In the genomic region with DNA sequence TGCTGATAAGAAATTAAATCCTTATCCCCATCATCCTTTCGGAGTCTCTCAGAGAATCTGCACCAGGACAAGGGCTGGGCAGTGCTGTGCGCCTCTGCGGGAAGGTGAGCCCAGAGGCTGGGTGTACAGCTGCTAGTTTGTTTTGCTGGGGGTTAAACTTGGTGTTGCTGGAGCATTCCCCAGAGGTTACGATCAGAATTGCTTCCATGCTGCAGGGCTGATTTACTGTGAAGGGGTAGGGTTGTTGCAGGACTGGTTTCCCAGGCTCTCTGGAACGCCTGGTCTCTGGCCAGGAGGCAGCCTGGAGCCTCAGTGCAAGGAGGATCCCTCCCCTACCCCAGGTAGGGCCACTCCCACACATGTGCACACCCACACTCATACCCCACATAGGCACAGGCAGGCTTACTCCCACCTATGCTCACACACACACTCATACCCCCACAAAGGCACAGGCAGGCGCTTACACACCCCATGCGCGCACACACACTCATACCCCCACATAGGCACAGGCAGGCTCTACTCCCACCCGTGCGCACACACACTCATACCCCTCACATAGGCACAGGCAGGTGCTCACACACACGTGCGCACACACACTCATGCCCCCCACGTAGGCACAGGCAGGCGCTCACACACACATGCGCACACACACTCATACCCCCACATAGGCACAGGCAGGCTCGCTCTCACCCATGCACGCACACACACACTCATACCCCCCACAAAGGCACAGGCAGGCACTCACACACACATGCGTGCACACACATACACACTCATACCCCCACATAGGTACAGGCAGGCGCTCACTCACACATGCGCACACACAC, we compare ENCODE assay signal across 14 cellular contexts. TPM values are rescaled to one million over a fixed set of nuclear protein-coding genes. Genes with fewer than 3 reads are reported as not detected.
DNase-seq lines count a peak whose midpoint lies in the region; ATAC-seq and TF ChIP-seq lines count a peak whose summit lies in the region.
"Had no signal": no experiment of that assay in that cellular context is flagged by ENCODE, and none has a peak within 500 bp of the region (broad histone marks: within the 10 kb centered on the region; RNA-seq: fewer than 3 reads in every experiment).

No MANE protein-coding gene starts in this region.

- DNase-seq in CD8-positive, alpha-beta T cell: no peak
- peak; percentile 90 for DNase-seq in LNCaP clone FGC (ENCODE audit: low read depth)
- DNase-seq in effector memory CD8-positive, alpha-beta T cell: no peak
- no peak for DNase-seq in cardiac septum (ENCODE audit: low spot score)
- DNase-seq: activated CD4-positive, alpha-beta T cell treated with anti-CD3 and anti-CD28 coated beads, Interleukin-2, amount 10 ng/mL, durations not matched to agents 7 days and 5 days; effector CD8-positive, alpha-beta T cell; NCI-H1694 treated with DMSO at 0.1 percent for 48 hours; stimulated activated naive B cell treated with anti-CD40 and anti-IgM and Interleukin-4, amounts not matched to agents 10 μg/mL and 1 μg/mL and 100 μg/mL, for 72 hours had no signal

- H3K4me3 Mint-ChIP-seq in CD8-positive, alpha-beta T cell: no peak overlapping the region
- H3K4me3 Mint-ChIP-seq in effector memory CD8-positive, alpha-beta T cell: peak overlapping the region in 1 of 2 donors; percentile 15
- H3K4me3 Mint-ChIP-seq in nephron: no peak overlapping the region
- H3K4me3 Mint-ChIP-seq: activated CD4-positive, alpha-beta T cell treated with anti-CD3 and anti-CD28 coated beads, Interleukin-2, amount 10 ng/mL, durations not matched to agents 7 days and 5 days had no signal

- H3K4me1 ChIP-seq in CD8-positive, alpha-beta T cell (ENCODE audit: insufficient read depth, low read length): peaks cover 19% of the 10 kb centered on the region

- no peaks in the 10 kb centered on the region for H3K9me3 Mint-ChIP-seq in CD8-positive, alpha-beta T cell
- no peaks in the 10 kb centered on the region for H3K9me3 Mint-ChIP-seq in effector memory CD8-positive, alpha-beta T cell
- no peaks in the 10 kb centered on the region for H3K9me3 Mint-ChIP-seq in nephron
- H3K9me3 Mint-ChIP-seq: activated CD4-positive, alpha-beta T cell treated with anti-CD3 and anti-CD28 coated beads, Interleukin-2, amount 10 ng/mL, durations not matched to agents 7 days and 5 days; activated naive CD4-positive, alpha-beta T cell treated with anti-CD3 and anti-CD28 coated beads, Interleukin-2, amount 50 U/mL, for 24 hours; stimulated activated naive B cell treated with anti-CD40 and anti-IgM and Interleukin-4, amounts not matched to agents 10 μg/mL and 1 μg/mL and 100 μg/mL, for 72 hours had no signal

- no peak overlapping the region for H3K27ac ChIP-seq in CD8-positive, alpha-beta T cell (ENCODE audit: low read depth, low read length)

- H3K36me3 ChIP-seq in CD8-positive, alpha-beta T cell (ENCODE audit: insufficient read depth, low read length): no peaks in the 10 kb centered on the region

- no peak for ATAC-seq in CD8-positive, alpha-beta T cell
- no peak for ATAC-seq in effector memory CD8-positive, alpha-beta T cell (replicated peaks)
- no peak for ATAC-seq in HG03095 (IDR thresholded peaks at IDR 0.05; ENCODE audit: unreplicated experiment)
- no peak for ATAC-seq in HG02870 (IDR thresholded peaks at IDR 0.05; ENCODE audit: unreplicated experiment)
- ATAC-seq in HG02678 (IDR thresholded peaks at IDR 0.05; ENCODE audit: unreplicated experiment): no peak
- ATAC-seq: Right ventricle myocardium inferior had no signal

- H3K36me3 Mint-ChIP-seq in CD8-positive, alpha-beta T cell: peaks cover 15% of the 10 kb centered on the region
- peaks cover 3% of the 10 kb centered on the region for H3K36me3 Mint-ChIP-seq in effector memory CD8-positive, alpha-beta T cell (ENCODE audit: insufficient read depth)
- no peaks in the 10 kb centered on the region for H3K36me3 Mint-ChIP-seq in nephron (ENCODE audit: low read depth)

- no peaks in the 10 kb centered on the region for H3K9me3 ChIP-seq in CD8-positive, alpha-beta T cell (ENCODE audit: low read length)

- H3K27me3 Mint-ChIP-seq in CD8-positive, alpha-beta T cell (ENCODE audit: low read depth): no peaks in the 10 kb centered on the region
- no peaks in the 10 kb centered on the region for H3K27me3 Mint-ChIP-seq in effector memory CD8-positive, alpha-beta T cell
- no peaks in the 10 kb centered on the region for H3K27me3 Mint-ChIP-seq in nephron (ENCODE audit: low read depth)
- H3K27me3 Mint-ChIP-seq: activated CD4-positive, alpha-beta T cell treated with anti-CD3 and anti-CD28 coated beads, Interleukin-2, amount 10 ng/mL, durations not matched to agents 7 days and 5 days; activated naive CD4-positive, alpha-beta T cell treated with anti-CD3 and anti-CD28 coated beads, Interleukin-2, amount 50 U/mL, for 24 hours; stimulated activated naive B cell treated with anti-CD40 and anti-IgM and Interleukin-4, amounts not matched to agents 10 μg/mL and 1 μg/mL and 100 μg/mL, for 72 hours had no signal

- CTCF ChIA-PET in CD8-positive, alpha-beta T cell (lab: Charles Lee): no interaction called here

- intact Hi-C loops in CD8-positive, alpha-beta T cell (cut with DNase I, micrococcal nuclease): no loop called here
- intact Hi-C loops in cardiac septum (cut with DNase I): no loop called here

- peak overlapping the region; percentile 19 for H3K27ac Mint-ChIP-seq in CD8-positive, alpha-beta T cell
- H3K27ac Mint-ChIP-seq in effector memory CD8-positive, alpha-beta T cell: peak overlapping the region; percentile 41 to 59
- H3K27ac Mint-ChIP-seq in nephron: peak overlapping the region in 2 of 3 experiments; percentile 35 to 58

- H3K4me3 ChIP-seq in CD8-positive, alpha-beta T cell (ENCODE audit: low read depth, low read length): no peak overlapping the region
- H3K4me3 ChIP-seq in LNCaP clone FGC (ENCODE audit: low read depth, low read length): no peak overlapping the region

- no peaks in the 10 kb centered on the region for H3K27me3 ChIP-seq in CD8-positive, alpha-beta T cell (ENCODE audit: insufficient read depth, low read length)

- peaks cover 36% of the 10 kb centered on the region for H3K4me1 Mint-ChIP-seq in CD8-positive, alpha-beta T cell (ENCODE audit: low read depth)
- H3K4me1 Mint-ChIP-seq in effector memory CD8-positive, alpha-beta T cell (ENCODE audit: low read depth in 2 of 2): peaks cover 27 to 41% of the 10 kb centered on the region in 2 donors
- peaks cover 20% of the 10 kb centered on the region for H3K4me1 Mint-ChIP-seq in nephron

- TF ChIP-seq CTCF in CD8-positive, alpha-beta T cell (IDR thresholded peaks at IDR 0.05): no peak
- TF ChIP-seq CTCF in LNCaP clone FGC (IDR thresholded peaks at IDR 0.05; ENCODE audit: control insufficient read depth, extremely low read depth, insufficient read depth): peak; percentile 34
- TF ChIP-seq CTCF in nephron (IDR thresholded peaks at IDR 0.05; ENCODE audit: unreplicated experiment in 3 of 3): no peak

- POLR2A ChIA-PET in CD8-positive, alpha-beta T cell (lab: Charles Lee): no interaction called here

RNA-seq across cellular contexts. Expression of gene CNNM4, which starts 11.3 kb away (rescaled TPM):
- total RNA-seq in CD8-positive, alpha-beta T cell: 1 to 10 TPM; 6.7 to 8.3 TPM
- 36.8 TPM for total RNA-seq in cardiac septum

RNA-seq across cellular contexts. Expression of gene LMAN2L, which starts 32.1 kb away (rescaled TPM):
- 1 to 10 TPM; 1.1 to 1.7 TPM for total RNA-seq in CD8-positive, alpha-beta T cell
- total RNA-seq in cardiac septum: 17.0 TPM

RNA-seq across cellular contexts. Expression of gene CNNM3, which starts 44.1 kb away (rescaled TPM):
- 10 to 100 TPM; 40.1 to 41.8 TPM for total RNA-seq in CD8-positive, alpha-beta T cell
- 10.7 TPM for total RNA-seq in cardiac septum
